In genomic region chr2:48482774-48483173, GRCh38 we compare ENCODE assay signal across 11 cellular contexts. TPM values are rescaled to one million over a fixed set of nuclear protein-coding genes. Genes with fewer than 3 reads are reported as not detected.
DNase-seq lines count a peak whose midpoint lies in the region; ATAC-seq and TF ChIP-seq lines count a peak whose summit lies in the region.
"Had no signal": no experiment of that assay in that cellular context is flagged by ENCODE, and none has a peak within 500 bp of the region (broad histone marks: within the 10 kb centered on the region; RNA-seq: fewer than 3 reads in every experiment).

No MANE protein-coding gene starts in this region.

- peak; percentile 32 for DNase-seq in HCEC 1CT
- DNase-seq in NCI-H82 treated with DMSO at 0.1 percent for 48 hours (lab: John Stamatoyannopoulos, UW; ENCODE audit: unreplicated experiment), result peak; percentile 52
- DNase-seq in esophagus muscularis mucosa (ENCODE audit: extremely low spot score), result no peak
- DNase-seq in posterior cingulate gyrus, result peak in 6 of 10 donors; percentile 13 to 86 (median 46)
- no peak for DNase-seq in psoas muscle
- no peak for DNase-seq in right atrium auricular region (ENCODE audit: low spot score)
- DNase-seq: activated CD4-positive, CD25-positive, alpha-beta regulatory T cell treated with anti-CD3 and anti-CD28 coated beads, Interleukin-2, amount 50 U/mL, for 72 hours; CD4-positive, CD25-positive, alpha-beta regulatory T cell; heart right ventricle had no signal

- H3K9me3 ChIP-seq in esophagus muscularis mucosa (no peaks in the 10 kb centered on the region), psoas muscle (no peaks in the 10 kb centered on the region), right atrium auricular region (no peaks in the 10 kb centered on the region)
- H3K9me3 ChIP-seq: heart right ventricle had no signal

- peak overlapping the region; percentile 86 to 89 (median 88) for H3K27ac ChIP-seq in esophagus muscularis mucosa (replicated peaks in 1 of 4)
- no peak overlapping the region for H3K27ac ChIP-seq in psoas muscle
- no peak overlapping the region for H3K27ac ChIP-seq in right atrium auricular region
- H3K27ac ChIP-seq: heart right ventricle had no signal

- TF ChIP-seq EP300 in esophagus muscularis mucosa (IDR thresholded peaks at IDR 0.05), result peak; percentile 11

- TF ChIP-seq POLR2A in esophagus muscularis mucosa (IDR thresholded peaks at IDR 0.05; ENCODE audit: low read depth), result no peak

- TF ChIP-seq CTCF in esophagus muscularis mucosa (IDR thresholded peaks at IDR 0.05) (no peak), psoas muscle (IDR thresholded peaks at IDR 0.05) (no peak), right atrium auricular region (IDR thresholded peaks at IDR 0.05) (no peak)

- ATAC-seq in psoas muscle, result no peak
- no peak for ATAC-seq in HG02870 (IDR thresholded peaks at IDR 0.05; ENCODE audit: unreplicated experiment)
- ATAC-seq in HG03354 (IDR thresholded peaks at IDR 0.05; ENCODE audit: poor library complexity, severe bottlenecking, unreplicated experiment), result no peak
- ATAC-seq: heart right ventricle had no signal

- H3K4me3 ChIP-seq in esophagus muscularis mucosa (no peak overlapping the region), psoas muscle (no peak overlapping the region), right atrium auricular region (no peak overlapping the region)
- H3K4me3 ChIP-seq: heart right ventricle had no signal

- H3K27me3 ChIP-seq in esophagus muscularis mucosa (no peaks in the 10 kb centered on the region), psoas muscle (ENCODE audit: insufficient read depth in 3 of 3, low read length in 2 of 3) (no peaks in the 10 kb centered on the region), right atrium auricular region (no peaks in the 10 kb centered on the region)
- H3K27me3 ChIP-seq: heart right ventricle had no signal

- H3K36me3 ChIP-seq in esophagus muscularis mucosa (peaks cover 0 to 61% (median 14%) of the 10 kb centered on the region in 4 donors), psoas muscle (ENCODE audit: insufficient read depth in 1 of 2, low read depth in 1 of 2) (peaks cover 10 to 56% of the 10 kb centered on the region in 2 donors), right atrium auricular region (peaks cover 30% of the 10 kb centered on the region)

- 57% methylated on average over 5 of the region's 5 CpGs for WGBS in esophagus muscularis mucosa
- 69 to 78% (median 75%) methylated on average over 5 of the region's 5 CpGs for WGBS in psoas muscle, 3 donors

- intact Hi-C loops in esophagus muscularis mucosa (cut with DNase I) (no loop called here), posterior cingulate gyrus (cut with DNase I) (no loop called here), psoas muscle (cut with DNase I) (no loop called here)

- H3K4me1 ChIP-seq in esophagus muscularis mucosa (peaks cover 14 to 65% (median 59%) of the 10 kb centered on the region in 4 donors), psoas muscle (no peaks in the 10 kb centered on the region), right atrium auricular region (no peaks in the 10 kb centered on the region)

RNA-seq across cellular contexts. Expression of gene PPP1R21, which starts 42.2 kb away (rescaled TPM):
- 10 to 100 TPM; 59.2 to 66.0 (median 62.3) TPM for total RNA-seq in esophagus muscularis mucosa
- total RNA-seq in psoas muscle, result 10 to 100 TPM in 1 of 4 donors, 1 to 10 TPM in 3; 7.1 to 10.4 (median 7.6) TPM
- polyA plus RNA-seq in psoas muscle, result 10 to 100 TPM in 1 of 3 donors, 1 to 10 TPM in 2; 6.2 to 15.4 (median 9.1) TPM
- total RNA-seq in right atrium auricular region, result 10 to 100 TPM; 14.5 to 18.6 TPM

RNA-seq across cellular contexts. Expression of gene STON1, which starts 47.2 kb away (rescaled TPM):
- total RNA-seq in esophagus muscularis mucosa (100 to 1,000 TPM; 135 to 198 (median 168) TPM), psoas muscle (1 to 10 TPM; 1.8 to 5.6 (median 2.1) TPM), right atrium auricular region (10 to 100 TPM in 1 of 2 donors, 1 to 10 TPM in 1; 6.4 to 15.9 TPM)
- 1 to 10 TPM in 2 of 3 donors, under 1 TPM in 1; 0.98 to 1.8 (median 1.2) TPM for polyA plus RNA-seq in psoas muscle

Comparison
In these comparisons a context has a peak if more than half of its experiments do, and no peak if none do; other contexts are left out.
1. DNase-seq: peak in HCEC 1CT (single experiment), NCI-H82 treated with DMSO at 0.1 percent for 48 hours (single experiment) and posterior cingulate gyrus (6 of 10); none in esophagus muscularis mucosa (single experiment), psoas muscle (0 of 2) and right atrium auricular region (single experiment).
2. H3K27ac ChIP-seq: peak in esophagus muscularis mucosa (4 of 4); none in psoas muscle (single experiment) and right atrium auricular region (0 of 2).
3. RNA of gene STON1, which starts 47.2 kb away (total RNA-seq): 135 to 198 TPM in esophagus muscularis mucosa; 6.4 to 15.9 TPM in right atrium auricular region and 1.8 to 5.6 TPM in psoas muscle; every median in the first group is over 4 times any median in the second.